Comparison of ENCODE assay signal across 19 cellular contexts in the genomic region with DNA sequence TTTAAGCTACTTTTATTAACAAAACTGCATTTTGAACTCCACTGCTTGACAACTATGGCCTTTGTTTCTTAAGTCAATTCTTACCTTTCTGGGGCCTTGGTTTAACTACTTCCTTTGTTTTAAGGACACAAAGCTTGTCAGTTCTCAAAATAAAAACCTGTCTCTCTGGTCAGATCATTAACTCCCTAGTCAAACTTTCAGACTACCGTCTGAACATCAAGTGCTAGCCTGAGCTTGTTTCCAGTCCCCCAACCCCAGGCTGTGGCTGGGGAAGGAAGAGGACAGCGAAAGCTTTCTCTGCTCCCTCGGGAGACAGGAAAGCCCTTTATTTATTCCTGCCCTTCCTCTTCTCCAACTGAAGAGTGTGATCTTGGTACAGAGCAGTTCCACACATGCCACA. TPM values are rescaled to one million over a fixed set of nuclear protein-coding genes. Genes with fewer than 3 reads are reported as not detected.
DNase-seq lines count a peak whose midpoint lies in the region; ATAC-seq and TF ChIP-seq lines count a peak whose summit lies in the region.
"Had no signal": no experiment of that assay in that cellular context is flagged by ENCODE, and none has a peak within 500 bp of the region (broad histone marks: within the 10 kb centered on the region; RNA-seq: fewer than 3 reads in every experiment).

No MANE protein-coding gene starts in this region.

- H3K27ac Mint-ChIP-seq in GM23338 = no peak overlapping the region
- H3K27ac Mint-ChIP-seq in progenitor cell of endocrine pancreas = peak overlapping the region; percentile 94
- H3K27ac Mint-ChIP-seq: effector memory CD8-positive, alpha-beta T cell had no signal

- H3K4me1 Mint-ChIP-seq in GM23338 (peaks cover 22% of the 10 kb centered on the region), progenitor cell of endocrine pancreas (ENCODE audit: low read depth) (peaks cover 45% of the 10 kb centered on the region)

- peaks cover 12% of the 10 kb centered on the region for H3K27me3 ChIP-seq in GM23338 (ENCODE audit: insufficient read depth)
- H3K27me3 ChIP-seq: sigmoid colon had no signal

- H4K20me1 ChIP-seq in GM23338 (replicated peaks; ENCODE audit: insufficient read depth) = peaks cover 25% of the 10 kb centered on the region

- peaks cover 24% of the 10 kb centered on the region for H3K27me3 Mint-ChIP-seq in GM23338 (ENCODE audit: insufficient read depth, low read depth, poor library complexity)
- H3K27me3 Mint-ChIP-seq in progenitor cell of endocrine pancreas = no peaks in the 10 kb centered on the region
- H3K27me3 Mint-ChIP-seq: effector memory CD8-positive, alpha-beta T cell had no signal

- peaks cover 76% of the 10 kb centered on the region for H3K79me2 ChIP-seq in GM23338 (replicated peaks; ENCODE audit: insufficient read depth)

- peak overlapping the region; percentile 80; the same call in 1 of the 2 replicates for H3K4me3 ChIP-seq in GM23338
- H3K4me3 ChIP-seq: sigmoid colon had no signal

- H2AFZ ChIP-seq in GM23338 = no peak overlapping the region

- peaks cover 27% of the 10 kb centered on the region for H3K4me1 ChIP-seq in GM23338 (ENCODE audit: insufficient read depth)

- H3K9me2 ChIP-seq in GM23338 (ENCODE audit: insufficient read depth) = no peaks in the 10 kb centered on the region

- H3F3A ChIP-seq in GM23338 (replicated peaks; ENCODE audit: low read depth) = no peaks in the 10 kb centered on the region

- H3K4me3 Mint-ChIP-seq in GM23338 = peak overlapping the region; percentile 84; the same call in 2 of the 3 replicates
- peak overlapping the region; percentile 94 for H3K4me3 Mint-ChIP-seq in progenitor cell of endocrine pancreas (ENCODE audit: low read depth)

- H3K36me3 Mint-ChIP-seq in GM23338 (ENCODE audit: low read depth) = peaks cover 32% of the 10 kb centered on the region
- H3K36me3 Mint-ChIP-seq in progenitor cell of endocrine pancreas (ENCODE audit: insufficient read depth) = peaks cover 15% of the 10 kb centered on the region

- DNase-seq in GM23338 (ENCODE audit: low spot score) (no peak), islet precursor cell (peak; percentile 65), progenitor cell of endocrine pancreas (ENCODE audit: low spot score, unreplicated experiment) (no peak), HCEC 1CT (no peak), LoVo (ENCODE audit: low spot score) (no peak)
- DNase-seq: activated CD4-positive, alpha-beta T cell treated with anti-CD3 and anti-CD28 coated beads for 48 hours; activated T-cell treated with anti-CD3 and anti-CD28 coated beads, Interleukin-2, amount 50 U/mL, for 48 hours; effector memory CD8-positive, alpha-beta T cell; IMR-90; kidney glomerular epithelial cell; NCI-H1105 treated with DMSO at 0.1 percent for 48 hours; NCI-H510A; sigmoid colon; stimulated activated naive CD4-positive, alpha-beta T cell treated with Interleukin-2 at 50 U/mL for 16 hours had no signal

- H3K27ac ChIP-seq in GM23338 (ENCODE audit: low read depth) = no peak overlapping the region
- H3K27ac ChIP-seq in VCaP = peak overlapping the region; percentile 95
- H3K27ac ChIP-seq: sigmoid colon had no signal

- peaks cover 11% of the 10 kb centered on the region for H3K36me3 ChIP-seq in GM23338 (ENCODE audit: insufficient read depth)

- no peak for TF ChIP-seq CTCF in GM23338 (conservative IDR thresholded peaks at IDR 0.05; ENCODE audit: low read depth in 2 of 2)
- no peak for TF ChIP-seq CTCF in VCaP (conservative IDR thresholded peaks at IDR 0.05)
- TF ChIP-seq CTCF in progenitor cell of endocrine pancreas (IDR thresholded peaks at IDR 0.05; ENCODE audit: unreplicated experiment) = no peak

- ATAC-seq in GM23338 (no peak), HG03139 (IDR thresholded peaks at IDR 0.05; ENCODE audit: unreplicated experiment) (no peak), GM21367 (IDR thresholded peaks at IDR 0.05; ENCODE audit: unreplicated experiment) (no peak)
- ATAC-seq: effector memory CD8-positive, alpha-beta T cell had no signal

- H3K4me2 ChIP-seq in GM23338 = 0 out of 2 replicates have a peak overlapping the region, but pooled peaks have one; percentile 95

- H3K9me3 Mint-ChIP-seq in GM23338 (peaks cover 23% of the 10 kb centered on the region), progenitor cell of endocrine pancreas (ENCODE audit: low read depth) (peaks cover 9% of the 10 kb centered on the region)
- H3K9me3 Mint-ChIP-seq: effector memory CD8-positive, alpha-beta T cell had no signal

TF ChIP-seq in GM23338, 12 proteins besides CTCF, POLR2A, EP300 and RAD21 (continues in another document):
- TF ChIP-seq ZNF114 (CRISPR knock-in tag; IDR thresholded peaks at IDR 0.05) (no peak), JUNB (IDR thresholded peaks at IDR 0.05; ENCODE audit: unreplicated experiment) (no peak), NANOG (IDR thresholded peaks at IDR 0.05; ENCODE audit: borderline replicate concordance) (no peak), EZH2phosphoT487 (IDR thresholded peaks at IDR 0.05; ENCODE audit: unreplicated experiment) (no peak), STAT1 (IDR thresholded peaks at IDR 0.05; ENCODE audit: unreplicated experiment) (no peak)
- TF ChIP-seq, protein P1, sequence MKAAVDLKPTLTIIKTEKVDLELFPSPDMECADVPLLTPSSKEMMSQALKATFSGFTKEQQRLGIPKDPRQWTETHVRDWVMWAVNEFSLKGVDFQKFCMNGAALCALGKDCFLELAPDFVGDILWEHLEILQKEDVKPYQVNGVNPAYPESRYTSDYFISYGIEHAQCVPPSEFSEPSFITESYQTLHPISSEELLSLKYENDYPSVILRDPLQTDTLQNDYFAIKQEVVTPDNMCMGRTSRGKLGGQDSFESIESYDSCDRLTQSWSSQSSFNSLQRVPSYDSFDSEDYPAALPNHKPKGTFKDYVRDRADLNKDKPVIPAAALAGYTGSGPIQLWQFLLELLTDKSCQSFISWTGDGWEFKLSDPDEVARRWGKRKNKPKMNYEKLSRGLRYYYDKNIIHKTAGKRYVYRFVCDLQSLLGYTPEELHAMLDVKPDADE (IDR thresholded peaks at IDR 0.05) = no peak

RNA-seq across cellular contexts. Expression of a gene that starts 1.7 kb away (rescaled TPM):
- 42.1 and 45.8 TPM in 2 replicates for total RNA-seq in GM23338 (2014; rRNA removed; shearing (Covaris generic))
- 31.5 and 35.6 TPM in 2 replicates for polyA plus RNA-seq in GM23338 (2016; fragmentation: Nextera tagmentation; extraction: Ambion mirVana)
- 120 and 129 TPM in 2 replicates for total RNA-seq in progenitor cell of endocrine pancreas

RNA-seq across cellular contexts. Expression of a gene that starts 2.6 kb away (rescaled TPM):
- 189 and 213 TPM in 2 replicates for total RNA-seq in GM23338 (2014; rRNA removed; shearing (Covaris generic))
- 263 and 281 TPM in 2 replicates for polyA plus RNA-seq in GM23338 (2016; fragmentation: Nextera tagmentation; extraction: Ambion mirVana)
- total RNA-seq in progenitor cell of endocrine pancreas = 111 and 118 TPM in 2 replicates

RNA-seq across cellular contexts. Expression of a gene that starts 25.8 kb away (rescaled TPM):
- total RNA-seq in GM23338 (2014; rRNA removed; shearing (Covaris generic)) = 4.5 and 6.4 TPM in 2 replicates
- 11.3 and 12.1 TPM in 2 replicates for polyA plus RNA-seq in GM23338 (2016; fragmentation: Nextera tagmentation; extraction: Ambion mirVana)
- 0.22 and 0.42 TPM in 2 replicates for total RNA-seq in progenitor cell of endocrine pancreas
- total RNA-seq: IMR-90, RPMI7951 had no signal
- polyA plus RNA-seq: IMR-90, neural cell had no signal
